ENCODE assay signal across 19 cellular contexts in genomic region chr14:74469548-74470518, GRCh38. TPM values are rescaled to one million over a fixed set of nuclear protein-coding genes. Genes with fewer than 3 reads are reported as not detected.
"Had no signal": no experiment of that assay in that cellular context is flagged by ENCODE, and none has a peak within 500 bp of the region (broad histone marks: within the 10 kb centered on the region; RNA-seq: fewer than 3 reads in every experiment).

No MANE protein-coding gene starts in this region.

- H3K27ac ChIP-seq: epithelial cell of prostate, hepatocyte, lower lobe of right lung, psoas muscle, SK-N-MC had no signal

- H3K9me3 ChIP-seq: lower lobe of right lung, psoas muscle had no signal

- DNase-seq: activated CD4-positive, alpha-beta T cell treated with anti-CD3 and anti-CD28 coated beads for 4 hours; activated CD8-positive, alpha-beta memory T cell treated with anti-CD3 and anti-CD28 coated beads, Interleukin-2, amount 50 U/mL, for 48 hours; activated CD8-positive, alpha-beta T cell treated with anti-CD3 and anti-CD28 coated beads, Interleukin-2, amount 10 ng/mL, durations not matched to agents 7 days and 5 days; activated naive CD8-positive, alpha-beta T cell treated with anti-CD3 and anti-CD28 coated beads, Interleukin-2, amount 50 U/mL, for 24 hours; effector CD8-positive, alpha-beta T cell; lower lobe of right lung; occipital lobe; psoas muscle; stimulated activated CD4-positive, alpha-beta T cell treated with anti-CD3 and anti-CD28 coated beads, Interleukin-4, amount 100 ng/mL, for 1 hour; stimulated activated CD8-positive, alpha-beta memory T cell treated with anti-CD3 and anti-CD28 coated beads, Interleukin-4, amount 100 ng/mL, for 48 hours; stimulated activated naive CD8-positive, alpha-beta T cell treated with anti-CD3 and anti-CD28 coated beads, Interleukin-15, Interleukin-2, amounts not matched to agents 100 U/mL and 50 U/mL, for 24 hours; T-cell; T1000 had no signal

- H3K27me3 ChIP-seq: hepatocyte had no signal

- ATAC-seq: activated CD8-positive, alpha-beta T cell treated with anti-CD3 and anti-CD28 coated beads, Interleukin-2, amount 10 ng/mL, durations not matched to agents 7 days and 5 days; activated naive CD8-positive, alpha-beta T cell treated with anti-CD3 and anti-CD28 coated beads, Interleukin-2, amount 50 U/mL, for 24 hours; lower lobe of right lung; psoas muscle; stimulated activated naive CD8-positive, alpha-beta T cell treated with anti-CD3 and anti-CD28 coated beads, Interleukin-15, Interleukin-2, amounts not matched to agents 100 U/mL and 50 U/mL, for 24 hours; T-cell had no signal

- H3K4me3 ChIP-seq: coronary artery, hepatocyte, lower lobe of right lung, psoas muscle, SK-N-MC had no signal

RNA-seq across cellular contexts. Expression of gene SYNDIG1L, which starts 43.8 kb away (rescaled TPM):
- total RNA-seq: activated CD8-positive, alpha-beta T cell treated with anti-CD3 and anti-CD28 coated beads, Interleukin-2, amount 10 ng/mL, durations not matched to agents 7 days and 5 days; astrocyte; cardiac septum; hepatocyte; psoas muscle had no signal
